24 cellular contexts compared by ENCODE assay signal in genomic region chr6:46023216-46023915, GRCh38. TPM values are rescaled to one million over a fixed set of nuclear protein-coding genes. Genes with fewer than 3 reads are reported as not detected.
A peak's percentile ranks its signal among the peaks of the same experiment; 100 is the strongest.
DNase-seq lines count a peak whose midpoint lies in the region; ATAC-seq and TF ChIP-seq lines count a peak whose summit lies in the region.
"Had no signal": no experiment of that assay in that cellular context is flagged by ENCODE, and none has a peak within 500 bp of the region (broad histone marks: within the 10 kb centered on the region; RNA-seq: fewer than 3 reads in every experiment).

No MANE protein-coding gene starts in this region.

- TF ChIP-seq POLR2A in right lobe of liver (IDR thresholded peaks at IDR 0.05), result no peak

- intact Hi-C loops in right lobe of liver (cut with DNase I), result no loop called here

- H3K27ac ChIP-seq in fibroblast of lung (ENCODE audit: insufficient read depth, low read length) (no peak overlapping the region), right lobe of liver (no peak overlapping the region)
- H3K27ac ChIP-seq: epithelial cell of prostate, ovary, PC-9, SJCRH30 had no signal

- no peak overlapping the region for H2AFZ ChIP-seq in fibroblast of lung (ENCODE audit: low read length)
- H2AFZ ChIP-seq: PC-9 had no signal

- DNase-seq in AG10803 (ENCODE audit: low read depth), result peak; percentile 19
- DNase-seq in NCI-H226, result peak; percentile 68
- peak; percentile 19 to 28 for DNase-seq in fibroblast of lung (ENCODE audit: low read depth in 2 of 2)
- DNase-seq in right lobe of liver, result peak in 1 of 3 donors; percentile 79
- DNase-seq in stimulated activated CD4-positive, alpha-beta T cell treated with anti-CD3 and anti-CD28 coated beads, Interleukin-15, amount 100 ng/mL, for 24 hours, result no peak
- DNase-seq in NCI-H1436 treated with DMSO at 0.1 percent for 48 hours (lab: John Stamatoyannopoulos, UW), result no peak
- DNase-seq: activated CD4-positive, alpha-beta T cell treated with anti-CD3 and anti-CD28 coated beads, Interleukin-2, amount 10 ng/mL, durations not matched to agents 7 days and 5 days; activated CD8-positive, alpha-beta memory T cell treated with anti-CD3 and anti-CD28 coated beads, Interleukin-2, amount 10 ng/mL, durations not matched to agents 7 days and 5 days; activated naive CD4-positive, alpha-beta T cell treated with anti-CD3 and anti-CD28 coated beads, Interleukin-2, amount 50 U/mL, for 16 hours; anterior cingulate cortex; EL; GOT3; naive thymus-derived CD8-positive, alpha-beta T cell; NCI-H1694; NCI-H2227 treated with DMSO at 0.1 percent for 48 hours; NCI-H82; ovary; PC-9; SJCRH30 had no signal

- no peak overlapping the region for H3K9ac ChIP-seq in fibroblast of lung (ENCODE audit: insufficient read depth, low read length)

- H3K36me3 ChIP-seq in fibroblast of lung (ENCODE audit: control insufficient read depth, insufficient read depth, low read length) (no peaks in the 10 kb centered on the region), right lobe of liver (no peaks in the 10 kb centered on the region)
- H3K36me3 ChIP-seq: ovary, SJCRH30 had no signal

- no peak overlapping the region for H3K4me2 ChIP-seq in fibroblast of lung (ENCODE audit: extremely low read depth, insufficient read depth, low read length)
- H3K4me2 ChIP-seq: PC-9 had no signal

- ATAC-seq in right lobe of liver (peak; percentile 81 to 97 (median 88)), HG02970 (IDR thresholded peaks at IDR 0.05; ENCODE audit: low FRiP score, unreplicated experiment) (no peak), GM19467 (IDR thresholded peaks at IDR 0.05; ENCODE audit: unreplicated experiment) (no peak)
- ATAC-seq: naive thymus-derived CD8-positive, alpha-beta T cell; stimulated activated memory B cell treated with anti-CD40 and anti-IgM and Interleukin-4, amounts not matched to agents 10 μg/mL and 1 μg/mL and 100 μg/mL, for 72 hours had no signal

- no peaks in the 10 kb centered on the region for H3K79me2 ChIP-seq in fibroblast of lung (ENCODE audit: control insufficient read depth, insufficient read depth, low read length)

- H3K4me1 ChIP-seq in fibroblast of lung (ENCODE audit: control insufficient read depth, extremely low read depth, insufficient read depth, low read length) (no peaks in the 10 kb centered on the region), right lobe of liver (no peaks in the 10 kb centered on the region)
- H3K4me1 ChIP-seq: SJCRH30 had no signal

- H3K4me3 ChIP-seq in AG10803 (ENCODE audit: low read length), result no peak overlapping the region
- H3K4me3 ChIP-seq in fibroblast of lung (replicated peaks in 1 of 4; ENCODE audit: control extremely low read depth in 1 of 4, insufficient read depth in 1 of 4, low read depth in 3 of 4, low read length in 4 of 4), result no peak overlapping the region
- H3K4me3 ChIP-seq in right lobe of liver, result no peak overlapping the region
- H3K4me3 ChIP-seq: ovary, PC-9, SJCRH30 had no signal

- H4K20me1 ChIP-seq in fibroblast of lung (ENCODE audit: control insufficient read depth, extremely low read depth, insufficient read depth, low read length), result no peaks in the 10 kb centered on the region

- no peak for TF ChIP-seq CTCF in AG10803 (conservative IDR thresholded peaks at IDR 0.05; ENCODE audit: low read length)
- TF ChIP-seq CTCF in fibroblast of lung (conservative IDR thresholded peaks at IDR 0.05 in 1 of 2, IDR thresholded peaks at IDR 0.05 in 1 of 2; ENCODE audit: low read depth in 1 of 2, low read length in 2 of 2), result no peak
- TF ChIP-seq CTCF in right lobe of liver (IDR thresholded peaks at IDR 0.05), result no peak

- WGBS in right lobe of liver (ENCODE audit: insufficient coverage, low coverage, low lambda C conversion rate, missing lambda C conversion rate), result 13% methylated on average over 3 of the region's 3 CpGs

- H3K9me3 ChIP-seq in fibroblast of lung (ENCODE audit: control insufficient read depth, insufficient read depth, low read depth, low read length) (no peaks in the 10 kb centered on the region), right lobe of liver (no peaks in the 10 kb centered on the region)
- H3K9me3 ChIP-seq: ovary, SJCRH30 had no signal

- H3K27me3 ChIP-seq in fibroblast of lung (ENCODE audit: control insufficient read depth, insufficient read depth, low read length), result no peaks in the 10 kb centered on the region
- H3K27me3 ChIP-seq in right lobe of liver, result no peaks in the 10 kb centered on the region
- H3K27me3 ChIP-seq: ovary, SJCRH30 had no signal

RNA-seq across cellular contexts. Expression of gene CLIC5, which starts 7.7 kb away (rescaled TPM):
- total RNA-seq in fibroblast of lung, result not detected in 2 replicates
- polyA plus RNA-seq in fibroblast of lung, result 0.03 TPM in 1 of 2 replicates, not detected in the other
- polyA plus RNA-seq in fibroblast of lung (2012), result not detected in 2 replicates
- polyA minus RNA-seq in fibroblast of lung (ENCODE audit: low replicate concordance), result not detected in 2 replicates
- total RNA-seq in right lobe of liver, result under 1 TPM; 0.18 to 0.42 (median 0.29) TPM
- polyA plus RNA-seq: CD14-positive monocyte had no signal

Comparison
In these comparisons a context has a peak if more than half of its experiments do, and no peak if none do; other contexts are left out.
1. DNase-seq: peak in AG10803 (single experiment), NCI-H226 (single experiment) and fibroblast of lung (2 of 2); none in stimulated activated CD4-positive, alpha-beta T cell treated with anti-CD3 and anti-CD28 coated beads, Interleukin-15, amount 100 ng/mL, for 24 hours (single experiment) and NCI-H1436 treated with DMSO at 0.1 percent for 48 hours (single experiment).
2. ATAC-seq: peak in right lobe of liver (4 of 4); none in HG02970 (single experiment) and GM19467 (single experiment).